Comparison of ENCODE assay signal across 8 cellular contexts in the genomic region with DNA sequence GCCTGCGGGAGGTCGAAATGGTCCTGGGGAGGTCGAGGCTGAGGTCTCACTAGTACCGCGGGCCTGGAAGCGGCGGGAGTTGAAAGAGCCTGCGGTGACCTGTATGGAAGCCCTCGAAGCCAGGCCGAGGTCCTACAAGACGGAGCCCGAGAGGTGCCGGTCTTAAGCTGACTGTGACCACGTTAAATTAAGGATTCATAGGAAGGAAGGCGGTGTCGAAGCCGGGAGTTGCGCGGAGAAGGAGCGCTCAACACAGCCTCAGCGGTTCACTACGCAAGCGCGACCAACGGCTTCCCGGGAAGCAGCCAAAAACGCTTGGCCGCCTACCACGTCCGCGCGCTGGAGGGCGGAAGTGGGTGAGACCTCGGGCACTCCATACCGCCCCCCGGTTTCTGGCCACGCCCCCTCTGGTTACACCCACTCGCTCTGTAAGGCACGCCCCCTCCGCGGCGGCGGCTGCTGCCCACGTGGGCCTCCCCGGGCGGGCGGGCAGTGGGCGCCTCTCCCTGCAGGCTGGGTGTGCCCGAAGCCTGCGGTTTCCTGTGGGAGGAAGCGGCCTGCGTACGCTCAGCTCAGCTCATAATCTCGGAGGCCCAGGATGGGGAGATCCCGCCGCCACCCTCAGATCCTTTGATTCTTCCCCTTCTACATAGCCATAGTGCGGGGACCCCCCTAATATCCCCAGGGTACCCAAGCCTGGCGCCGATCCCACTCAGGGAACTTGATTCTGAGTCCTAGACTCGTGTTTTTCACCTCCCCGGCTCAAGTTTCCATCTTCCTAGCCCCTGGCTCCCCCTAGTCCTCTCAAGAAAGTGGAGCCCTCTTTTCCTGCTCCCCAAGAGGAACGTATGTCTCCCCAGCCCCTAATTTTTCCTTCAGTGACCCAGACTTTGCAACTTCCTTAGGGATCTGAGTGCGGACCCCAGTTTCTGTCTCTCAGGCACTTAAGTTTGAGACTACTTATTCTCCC. TPM values are rescaled to one million over a fixed set of nuclear protein-coding genes. Genes with fewer than 3 reads are reported as not detected.
DNase-seq lines count a peak whose midpoint lies in the region; ATAC-seq and TF ChIP-seq lines count a peak whose summit lies in the region.

No MANE protein-coding gene starts in this region.

- 2% methylated on average over 63 of the region's 63 CpGs for WGBS in esophagus, 2 donors

- TSS peak; percentile 59 for BruUV-seq in PC-3 (replicated peaks; lab: Mats Ljungman, UMichigan)

- peaks cover 58% of the 10 kb centered on the region for H3K4me1 Mint-ChIP-seq in activated T-cell treated with anti-CD3 and anti-CD28 coated beads, Interleukin-2, amount 50 U/mL, for 24 hours (ENCODE audit: low read depth)

- DNase-seq in DMS79 (lab: John Stamatoyannopoulos, UW) (peak; percentile 87), KBM-7 (peak; percentile 99), PC-3 (peak; percentile 96)
- DNase-seq in activated T-cell treated with anti-CD3 and anti-CD28 coated beads, Interleukin-2, amount 50 U/mL, for 24 hours = peak; percentile 98
- peak; percentile 99 for DNase-seq in stimulated activated CD8-positive, alpha-beta memory T cell treated with anti-CD3 and anti-CD28 coated beads, Interleukin-7, amount 100 ng/mL, for 1 hour (ENCODE audit: low read depth in 2 of 2)

- POLR2A ChIA-PET in PC-3 (lab: Charles Lee; ENCODE audit: unreplicated experiment) = interaction anchor here (0.7 to 1.4 kb wide), 2 partner anchors 11 to 12 kb away, joined by 4 to 11 read pairs; no protein-coding TSS in a partner anchor

- H3K79me2 ChIP-seq in PC-3 (ENCODE audit: low read length) = no peaks in the 10 kb centered on the region

- H3K36me3 ChIP-seq in PC-3 (ENCODE audit: low read depth, low read length) = no peaks in the 10 kb centered on the region
- H3K36me3 ChIP-seq in esophagus (ENCODE audit: control insufficient read depth in 2 of 2, insufficient read depth in 2 of 2, low read length in 1 of 2) = no peaks in the 10 kb centered on the region
- H3K36me3 ChIP-seq in muscle layer of duodenum (ENCODE audit: control insufficient read depth in 1 of 2, insufficient read depth in 2 of 2, low read length in 2 of 2) = no peaks in the 10 kb centered on the region

- peak overlapping the region; percentile 79 for H3K9ac ChIP-seq in PC-3 (ENCODE audit: low read length)

- no peaks in the 10 kb centered on the region for H3K9me3 Mint-ChIP-seq in activated T-cell treated with anti-CD3 and anti-CD28 coated beads, Interleukin-2, amount 50 U/mL, for 24 hours

- H3K36me3 Mint-ChIP-seq in activated T-cell treated with anti-CD3 and anti-CD28 coated beads, Interleukin-2, amount 50 U/mL, for 24 hours (ENCODE audit: low read depth) = peaks cover 17% of the 10 kb centered on the region

- in situ Hi-C loops in KBM-7 (cut with MboI; ENCODE audit: low pct_unique_long_range_greater_than_20kb, low sequenced_read_pairs) = no loop called here

- ATAC-seq in GM21737 (IDR thresholded peaks at IDR 0.05; ENCODE audit: unreplicated experiment) (peak; percentile 55), PC-3 (peak; percentile 61)

- peak overlapping the region; percentile 99 for H2AFZ ChIP-seq in PC-3 (ENCODE audit: low read length)

- no peaks in the 10 kb centered on the region for H4K20me1 ChIP-seq in PC-3 (ENCODE audit: low read length)

- H3K4me3 ChIP-seq in PC-3 (ENCODE audit: low read length) = peak overlapping the region; percentile 74
- peak overlapping the region; percentile 60 to 63 for H3K4me3 ChIP-seq in esophagus (ENCODE audit: low read depth in 1 of 2, low read length in 2 of 2)
- peak overlapping the region; percentile 65 to 67 for H3K4me3 ChIP-seq in muscle layer of duodenum (ENCODE audit: low read depth in 1 of 2, low read length in 2 of 2)

- H3K27ac ChIP-seq in PC-3 (ENCODE audit: low read length) (peak overlapping the region; percentile 88), esophagus (ENCODE audit: low read depth in 2 of 2, low read length in 1 of 2) (peak overlapping the region; percentile 93 to 98), muscle layer of duodenum (ENCODE audit: low read length) (peak overlapping the region; percentile 97)

- H3K27me3 ChIP-seq in PC-3 (ENCODE audit: low read length) (no peaks in the 10 kb centered on the region), esophagus (ENCODE audit: control insufficient read depth in 1 of 2, insufficient read depth in 2 of 2, low read length in 2 of 2) (no peaks in the 10 kb centered on the region), muscle layer of duodenum (ENCODE audit: low read depth, low read length) (no peaks in the 10 kb centered on the region)

- peak overlapping the region; percentile 100 for H3K27ac Mint-ChIP-seq in activated T-cell treated with anti-CD3 and anti-CD28 coated beads, Interleukin-2, amount 50 U/mL, for 24 hours

- TF ChIP-seq CTCF in PC-3 (conservative IDR thresholded peaks at IDR 0.05; ENCODE audit: low read depth, low read length) = no peak

- H3K9me3 ChIP-seq in PC-3 (ENCODE audit: low read length) (no peaks in the 10 kb centered on the region), esophagus (ENCODE audit: control insufficient read depth in 2 of 2, insufficient read depth in 1 of 2, low read depth in 1 of 2, low read length in 1 of 2) (no peaks in the 10 kb centered on the region), muscle layer of duodenum (ENCODE audit: control insufficient read depth in 1 of 2, low read length in 2 of 2) (no peaks in the 10 kb centered on the region)

- CTCF ChIA-PET in PC-3 (lab: Charles Lee) = interaction anchor here (0.6 to 1.8 kb wide), 2 partner anchors 12 to 184 kb away, joined by 4 to 38 read pairs; no protein-coding TSS in a partner anchor

- intact Hi-C loops in PC-3 (cut with micrococcal nuclease) = loop anchor here (1.0 to 2.0 kb wide), 2 partner anchors 11 to 69 kb away; a partner anchor contains a TSS

- H3K9me2 ChIP-seq in PC-3 (replicated peaks; ENCODE audit: low read length) = no peaks in the 10 kb centered on the region

- no peaks in the 10 kb centered on the region for H3F3A ChIP-seq in PC-3 (ENCODE audit: low read length, unreplicated experiment)

- peak overlapping the region; percentile 98 for H3K4me2 ChIP-seq in PC-3 (ENCODE audit: low read length)

- no peaks in the 10 kb centered on the region for H3K27me3 Mint-ChIP-seq in activated T-cell treated with anti-CD3 and anti-CD28 coated beads, Interleukin-2, amount 50 U/mL, for 24 hours

- peak overlapping the region; percentile 88 for H3K4me3 Mint-ChIP-seq in activated T-cell treated with anti-CD3 and anti-CD28 coated beads, Interleukin-2, amount 50 U/mL, for 24 hours

- H3K4me1 ChIP-seq in PC-3 (ENCODE audit: insufficient read depth, low read length) = peaks cover 42% of the 10 kb centered on the region
- peaks cover 3 to 11% of the 10 kb centered on the region in 2 donors for H3K4me1 ChIP-seq in esophagus (ENCODE audit: control insufficient read depth in 2 of 2, insufficient read depth in 2 of 2, low read length in 1 of 2)
- peaks cover 0 to 28% of the 10 kb centered on the region in 2 donors for H3K4me1 ChIP-seq in muscle layer of duodenum (ENCODE audit: control insufficient read depth in 1 of 2, insufficient read depth in 2 of 2, low read length in 2 of 2)

RNA-seq across cellular contexts. Expression of a gene that starts 3.4 kb away (rescaled TPM):
- total RNA-seq in PC-3 (2014; rRNA removed) = 31.9 and 38.1 TPM in 2 replicates
- 10 to 100 TPM; 17.6 to 21.5 TPM for polyA plus RNA-seq in esophagus

RNA-seq across cellular contexts. Expression of a gene that starts 41.8 kb away (rescaled TPM):
- 1.3 and 7.1 TPM in 2 replicates for total RNA-seq in PC-3 (2014; rRNA removed)
- polyA plus RNA-seq in esophagus = 1 to 10 TPM; 4.0 to 9.1 TPM

RNA-seq across cellular contexts. Expression of a gene that starts 42.3 kb away (rescaled TPM):
- not detected in 2 replicates for total RNA-seq in PC-3 (2014; rRNA removed)
- not detected for polyA plus RNA-seq in esophagus

RNA-seq across cellular contexts. Expression of a gene that starts 52.0 kb away (rescaled TPM):
- total RNA-seq in PC-3 (2014; rRNA removed) = 0.29 and 0.40 TPM in 2 replicates
- under 1 TPM; 0.14 TPM for polyA plus RNA-seq in esophagus

Comparison
In these comparisons a context has a peak if more than half of its experiments do, and no peak if none do; other contexts are left out.
1. Peak in every context shown above with its lines: DNase-seq, ATAC-seq, H3K4me3 ChIP-seq and H3K27ac ChIP-seq.